In genomic region chr22:39221999-39222686, GRCh38 we compare ENCODE assay signal across 19 cellular contexts. TPM values are rescaled to one million over a fixed set of nuclear protein-coding genes. Genes with fewer than 3 reads are reported as not detected.
A peak's percentile ranks its signal among the peaks of the same experiment; 100 is the strongest.
DNase-seq lines count a peak whose midpoint lies in the region; ATAC-seq and TF ChIP-seq lines count a peak whose summit lies in the region.
"Had no signal": no experiment of that assay in that cellular context is flagged by ENCODE, and none has a peak within 500 bp of the region (broad histone marks: within the 10 kb centered on the region; RNA-seq: fewer than 3 reads in every experiment).

No MANE protein-coding gene starts in this region.

- H3F3A ChIP-seq in PC-9 (ENCODE audit: insufficient read depth, low read depth) = peaks cover 41% of the 10 kb centered on the region

- 94% methylated on average over 10 of the region's 10 CpGs for WGBS in hepatocyte (ENCODE audit: low lambda C conversion rate, missing lambda C conversion rate)

- peaks cover 14% of the 10 kb centered on the region for H3K4me1 ChIP-seq in PC-9 (replicated peaks; ENCODE audit: insufficient read depth)
- H3K4me1 ChIP-seq in hepatocyte (ENCODE audit: insufficient read depth) = no peaks in the 10 kb centered on the region
- H3K4me1 ChIP-seq: Peyer's patch had no signal

- CTCF ChIA-PET in PC-9 (lab: Charles Lee) = interaction anchor here (0.6 kb wide), 1 partner anchor 218 kb away, joined by 5 read pairs; no protein-coding TSS in a partner anchor
- CTCF ChIA-PET in CD4-positive, alpha-beta T cell (lab: Charles Lee) = no interaction called here

- H3K4me1 Mint-ChIP-seq in chondrocyte (ENCODE audit: low read depth) = no peaks in the 10 kb centered on the region
- H3K4me1 Mint-ChIP-seq in stimulated activated effector memory CD8-positive, alpha-beta T cell treated with anti-CD3 and anti-CD28 coated beads, Interleukin-12 subunit alpha, Interleukin-12 subunit beta, amount 100 ng/mL, for 72 hours = peaks cover 24% of the 10 kb centered on the region
- peaks cover 5% of the 10 kb centered on the region for H3K4me1 Mint-ChIP-seq in CD4-positive, alpha-beta T cell (ENCODE audit: low read depth)

- H4K20me1 ChIP-seq in PC-9 (ENCODE audit: insufficient read depth) (no peaks in the 10 kb centered on the region), hepatocyte (ENCODE audit: insufficient read depth, poor library complexity, severe bottlenecking) (no peaks in the 10 kb centered on the region)

- H3K4me2 ChIP-seq in PC-9 = no peak overlapping the region
- no peak overlapping the region for H3K4me2 ChIP-seq in hepatocyte

- H3K9me3 ChIP-seq in PC-9 (ENCODE audit: insufficient read depth, low read depth) (peaks cover 6% of the 10 kb centered on the region), hepatocyte (ENCODE audit: low read depth) (no peaks in the 10 kb centered on the region)
- H3K9me3 ChIP-seq in CD4-positive, alpha-beta T cell (ENCODE audit: control insufficient read depth, low read length) = no peaks in the 10 kb centered on the region
- H3K9me3 ChIP-seq: Peyer's patch had no signal

- H3K4me3 ChIP-seq in PC-9 = no peak overlapping the region
- no peak overlapping the region for H3K4me3 ChIP-seq in hepatocyte
- H3K4me3 ChIP-seq: GM23248, Peyer's patch had no signal

- H3K9me3 Mint-ChIP-seq in chondrocyte (ENCODE audit: low read depth) = peaks cover 2% of the 10 kb centered on the region
- H3K9me3 Mint-ChIP-seq in stimulated activated effector memory CD8-positive, alpha-beta T cell treated with anti-CD3 and anti-CD28 coated beads, Interleukin-12 subunit alpha, Interleukin-12 subunit beta, amount 100 ng/mL, for 72 hours = no peaks in the 10 kb centered on the region
- H3K9me3 Mint-ChIP-seq in CD4-positive, alpha-beta T cell = no peaks in the 10 kb centered on the region

- no peaks in the 10 kb centered on the region for H3K27me3 Mint-ChIP-seq in chondrocyte (ENCODE audit: low read depth)
- H3K27me3 Mint-ChIP-seq in CD4-positive, alpha-beta T cell = peaks cover 5% of the 10 kb centered on the region

- no peak overlapping the region for H3K4me3 Mint-ChIP-seq in chondrocyte (ENCODE audit: unreplicated experiment)
- no peak overlapping the region for H3K4me3 Mint-ChIP-seq in stimulated activated effector memory CD8-positive, alpha-beta T cell treated with anti-CD3 and anti-CD28 coated beads, Interleukin-12 subunit alpha, Interleukin-12 subunit beta, amount 100 ng/mL, for 72 hours
- H3K4me3 Mint-ChIP-seq in CD4-positive, alpha-beta T cell = no peak overlapping the region
- H3K4me3 Mint-ChIP-seq: CD4-positive, CD25-positive, alpha-beta regulatory T cell had no signal

- BruUV-seq in PC-9 (replicated peaks; lab: Mats Ljungman, UMichigan) = no TSS peak

- TF ChIP-seq CTCF in PC-9 (conservative IDR thresholded peaks at IDR 0.05) (no peak), chondrocyte (IDR thresholded peaks at IDR 0.05) (no peak), hepatocyte (IDR thresholded peaks at IDR 0.05; ENCODE audit: poor library complexity) (no peak)
- TF ChIP-seq CTCF in CD4-positive, alpha-beta T cell (IDR thresholded peaks at IDR 0.05) = no peak

- DNase-seq in PC-9 (no peak), chondrocyte (ENCODE audit: low spot score) (peak; percentile 39), hepatocyte (ENCODE audit: low spot score) (no peak), SHP77 treated with DMSO at 0.1 percent for 48 hours (lab: John Stamatoyannopoulos, UW) (no peak), HuH-7 (ENCODE audit: low spot score) (no peak)
- DNase-seq in stimulated activated effector memory CD8-positive, alpha-beta T cell treated with anti-CD3 and anti-CD28 coated beads, Interleukin-12 subunit alpha, Interleukin-12 subunit beta, amount 100 ng/mL, for 72 hours (ENCODE audit: low spot score in 2 of 2) = no peak
- DNase-seq in CD4-positive, alpha-beta T cell = no peak
- DNase-seq: CD4-positive, CD25-positive, alpha-beta regulatory T cell; DMS53; KBM-7; MV-4-11; NCI-H1417 treated with DMSO at 0.1 percent for 48 hours; NCI-H2029; NCI-H2171; NCI-H510A; NCI-H82 had no signal

- intact Hi-C loops in PC-9 (cut with micrococcal nuclease; ENCODE audit: unreplicated experiment) = no loop called here
- intact Hi-C loops in CD4-positive, alpha-beta T cell (cut with DNase I, micrococcal nuclease) = no loop called here

- no peak overlapping the region for H2AFZ ChIP-seq in PC-9
- H2AFZ ChIP-seq in hepatocyte = no peak overlapping the region
- H2AFZ ChIP-seq: GM23248 had no signal

- no peaks in the 10 kb centered on the region for H3K79me2 ChIP-seq in PC-9 (ENCODE audit: low read depth)
- no peaks in the 10 kb centered on the region for H3K79me2 ChIP-seq in hepatocyte

- peaks cover 7% of the 10 kb centered on the region for H3K36me3 Mint-ChIP-seq in chondrocyte (ENCODE audit: low read depth)
- H3K36me3 Mint-ChIP-seq in stimulated activated effector memory CD8-positive, alpha-beta T cell treated with anti-CD3 and anti-CD28 coated beads, Interleukin-12 subunit alpha, Interleukin-12 subunit beta, amount 100 ng/mL, for 72 hours = peaks cover 39% of the 10 kb centered on the region
- H3K36me3 Mint-ChIP-seq in CD4-positive, alpha-beta T cell (ENCODE audit: low read depth) = peaks cover 31% of the 10 kb centered on the region

- no peak for ATAC-seq in stimulated activated effector memory CD8-positive, alpha-beta T cell treated with anti-CD3 and anti-CD28 coated beads, Interleukin-12 subunit alpha, Interleukin-12 subunit beta, amount 100 ng/mL, for 72 hours
- no peak for ATAC-seq in CD4-positive, alpha-beta T cell (ENCODE audit: poor library complexity)
- ATAC-seq: HCT116 had no signal

- H3K36me3 ChIP-seq in PC-9 (ENCODE audit: low read depth) = peaks cover 27% of the 10 kb centered on the region; the same call in 1 of the 2 replicates
- H3K36me3 ChIP-seq in hepatocyte (replicated peaks; ENCODE audit: insufficient read depth, low read depth) = no peaks in the 10 kb centered on the region
- H3K36me3 ChIP-seq: Peyer's patch had no signal

- H3K9me2 ChIP-seq in PC-9 (ENCODE audit: insufficient read depth) = no peaks in the 10 kb centered on the region
- no peaks in the 10 kb centered on the region for H3K9me2 ChIP-seq in hepatocyte (replicated peaks; ENCODE audit: insufficient read depth)

- H3K27ac Mint-ChIP-seq in chondrocyte (ENCODE audit: unreplicated experiment) = no peak overlapping the region
- peak overlapping the region; percentile 48 for H3K27ac Mint-ChIP-seq in stimulated activated effector memory CD8-positive, alpha-beta T cell treated with anti-CD3 and anti-CD28 coated beads, Interleukin-12 subunit alpha, Interleukin-12 subunit beta, amount 100 ng/mL, for 72 hours
- no peak overlapping the region for H3K27ac Mint-ChIP-seq in CD4-positive, alpha-beta T cell

- POLR2A ChIA-PET in PC-9 (lab: Charles Lee; ENCODE audit: unreplicated experiment) = interaction anchor here (0.6 kb wide), 1 partner anchor 61 kb away, joined by 5 read pairs; no protein-coding TSS in a partner anchor
- POLR2A ChIA-PET in CD4-positive, alpha-beta T cell (lab: Charles Lee) = interaction anchor here (0.7 to 1.6 kb wide), 2 partner anchors 21 to 48 kb away, joined by 3 to 5 read pairs; no protein-coding TSS in a partner anchor

- peak overlapping the region; percentile 69; the same call in 1 of the 2 replicates for H3K27ac ChIP-seq in PC-9
- peak overlapping the region; percentile 61 for H3K27ac ChIP-seq in hepatocyte
- no peak overlapping the region for H3K27ac ChIP-seq in CD4-positive, alpha-beta T cell (ENCODE audit: low read depth, low read length)
- H3K27ac ChIP-seq: GM23248, Peyer's patch had no signal

- H3K27me3 ChIP-seq in PC-9 (ENCODE audit: insufficient read depth, low read depth) (no peaks in the 10 kb centered on the region), hepatocyte (no peaks in the 10 kb centered on the region)
- H3K27me3 ChIP-seq in CD4-positive, alpha-beta T cell (ENCODE audit: control insufficient read depth, insufficient read depth, low read length) = no peaks in the 10 kb centered on the region
- H3K27me3 ChIP-seq: Peyer's patch had no signal

RNA-seq across cellular contexts. Expression of gene PDGFB, which starts 22.6 kb away (rescaled TPM):
- total RNA-seq in PC-9 (2021) (35.5 and 39.7 TPM in 2 replicates), chondrocyte (10.5 to 16.9 TPM (median 16.5 TPM) in 3 replicates), hepatocyte (3.9 and 4.3 TPM in 2 replicates)
- polyA plus RNA-seq in hepatocyte = 2.5 and 4.1 TPM in 2 replicates
- total RNA-seq in CD4-positive, alpha-beta T cell = under 1 TPM; 0.45 to 0.69 TPM
- total RNA-seq: GM23248 had no signal
